29 cellular contexts compared by ENCODE assay signal in the genomic region with DNA sequence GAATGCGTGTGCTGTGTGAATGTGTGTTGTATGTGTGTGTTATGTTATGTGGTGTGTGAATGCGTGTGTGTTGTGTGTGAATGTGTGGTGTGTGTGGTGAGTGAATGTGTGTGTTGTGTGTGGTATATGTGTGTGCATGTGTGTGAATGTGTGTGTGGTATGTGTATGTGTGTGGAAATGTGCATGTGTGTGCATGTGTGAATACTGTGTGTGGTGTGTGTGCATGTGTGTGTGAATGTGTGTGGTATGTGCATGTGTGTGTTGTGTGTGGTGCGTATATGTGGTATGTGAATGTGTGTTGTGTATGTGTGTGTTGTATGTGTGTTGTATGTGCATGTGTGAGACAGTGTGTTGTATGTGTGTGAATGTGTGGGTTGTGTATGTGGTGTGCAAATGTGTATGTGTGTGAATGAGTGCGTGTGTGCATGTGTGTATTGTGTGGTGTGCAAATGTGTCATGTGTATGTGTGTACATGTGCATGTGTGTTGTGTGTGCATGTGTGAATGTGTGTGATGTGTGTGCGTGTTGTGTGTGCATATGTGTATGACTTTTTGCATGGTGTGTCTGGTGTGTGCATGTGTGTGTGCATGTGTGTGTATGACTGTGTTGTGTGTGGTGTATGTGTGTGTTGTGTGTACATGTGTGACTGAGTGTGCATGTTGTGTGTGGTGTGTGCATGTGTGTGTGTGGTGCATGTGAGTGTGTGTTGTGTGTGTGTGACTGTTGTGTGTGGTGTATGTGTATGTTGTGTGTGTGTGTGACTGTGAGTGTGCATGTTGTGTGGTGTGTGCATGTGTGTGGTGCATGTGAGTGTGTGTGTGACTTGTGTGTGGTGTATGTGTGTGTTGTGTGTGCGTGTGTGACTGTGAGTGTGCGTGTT.
"Had no signal": no experiment of that assay in that cellular context is flagged by ENCODE, and none has a peak within 500 bp of the region (broad histone marks: within the 10 kb centered on the region; RNA-seq: fewer than 3 reads in every experiment).

No MANE protein-coding gene starts in this region.

- FAIRE-seq: frontal cortex, islet of Langerhans had no signal

- H3K36me3 Mint-ChIP-seq: activated naive CD8-positive, alpha-beta T cell; brain; stimulated activated memory B cell treated with anti-CD40 and anti-IgM and Interleukin-4, amounts not matched to agents 10 μg/mL and 1 μg/mL and 100 μg/mL, for 72 hours had no signal

- H3K27me3 ChIP-seq: adrenal gland, ascending aorta, ovary, thyroid gland, upper lobe of right lung had no signal

- H3K9me3 Mint-ChIP-seq: effector memory CD8-positive, alpha-beta T cell; nephron; stimulated activated memory B cell treated with anti-CD40 and anti-IgM and Interleukin-4, amounts not matched to agents 10 μg/mL and 1 μg/mL and 100 μg/mL, for 72 hours; stimulated activated naive CD8-positive, alpha-beta T cell treated with anti-CD3 and anti-CD28 coated beads, Interleukin-15, amount 100 ng/mL, for 72 hours had no signal

- DNase-seq: activated CD4-positive, alpha-beta T cell treated with anti-CD3 and anti-CD28 coated beads for 4 hours; activated CD4-positive, alpha-beta T cell treated with anti-CD3 and anti-CD28 coated beads, Interleukin-2, amount 50 U/mL, for 4 hours; activated effector memory CD4-positive, alpha-beta T cell treated with Interleukin-2 at 50 U/mL for 16 hours; activated naive CD4-positive, alpha-beta T cell treated with Interleukin-2 at 50 U/mL for 16 hours; activated T-cell treated with anti-CD3 and anti-CD28 coated beads for 4 hours; adrenal gland; cortex of kidney; effector memory CD8-positive, alpha-beta T cell; esophagus squamous epithelium; left lung; lower lobe of right lung; mucosa of descending colon; ovary; stimulated activated CD4-positive, alpha-beta T cell treated with anti-CD3 and anti-CD28 coated beads, Interleukin-12 subunit alpha, Interleukin-12 subunit beta, amount 100 ng/mL, for 4 hours; stimulated activated CD4-positive, alpha-beta T cell treated with anti-CD3 and anti-CD28 coated beads, Interleukin-4, amount 100 ng/mL, for 1 hour; stimulated activated naive CD8-positive, alpha-beta T cell treated with anti-CD3 and anti-CD28 coated beads, Interleukin-15, amount 100 ng/mL, for 72 hours; substantia nigra; thyroid gland; upper lobe of right lung had no signal

- H3K36me3 ChIP-seq: adrenal gland, ascending aorta, esophagus squamous epithelium, left lung, lower lobe of right lung, ovary, thyroid gland, upper lobe of right lung had no signal

- H3K9me3 ChIP-seq: adrenal gland, ascending aorta, esophagus squamous epithelium, lower lobe of right lung, ovary, thyroid gland, upper lobe of right lung had no signal

- H3K4me3 ChIP-seq: adrenal gland, ascending aorta, esophagus squamous epithelium, left lung, lower lobe of right lung, mucosa of descending colon, ovary, skin epidermis, thyroid gland, upper lobe of right lung had no signal

- H3K4me3 Mint-ChIP-seq: activated naive CD8-positive, alpha-beta T cell; brain; effector memory CD8-positive, alpha-beta T cell; nephron; stimulated activated memory B cell treated with anti-CD40 and anti-IgM and Interleukin-4, amounts not matched to agents 10 μg/mL and 1 μg/mL and 100 μg/mL, for 72 hours; stimulated activated naive CD8-positive, alpha-beta T cell treated with anti-CD3 and anti-CD28 coated beads, Interleukin-15, amount 100 ng/mL, for 72 hours had no signal

- H3K27me3 Mint-ChIP-seq: activated naive CD8-positive, alpha-beta T cell; brain; effector memory CD8-positive, alpha-beta T cell; stimulated activated memory B cell treated with anti-CD40 and anti-IgM and Interleukin-4, amounts not matched to agents 10 μg/mL and 1 μg/mL and 100 μg/mL, for 72 hours; stimulated activated naive CD8-positive, alpha-beta T cell treated with anti-CD3 and anti-CD28 coated beads, Interleukin-15, amount 100 ng/mL, for 72 hours had no signal

- ATAC-seq: effector memory CD8-positive, alpha-beta T cell; left lung; lower lobe of right lung; mucosa of descending colon; sciatic nerve; stimulated activated memory B cell treated with anti-CD40 and anti-IgM and Interleukin-4, amounts not matched to agents 10 μg/mL and 1 μg/mL and 100 μg/mL, for 72 hours; stimulated activated naive CD8-positive, alpha-beta T cell treated with anti-CD3 and anti-CD28 coated beads, Interleukin-15, amount 100 ng/mL, for 72 hours; upper lobe of right lung had no signal

- H3K4me1 ChIP-seq: adrenal gland, ascending aorta, esophagus squamous epithelium, left lung, lower lobe of right lung, upper lobe of right lung had no signal

- H3K27ac ChIP-seq: adrenal gland, ascending aorta, esophagus squamous epithelium, left lung, lower lobe of right lung, ovary, skin epidermis, thyroid gland, upper lobe of right lung had no signal

- H3K4me1 Mint-ChIP-seq: stimulated activated memory B cell treated with anti-CD40 and anti-IgM and Interleukin-4, amounts not matched to agents 10 μg/mL and 1 μg/mL and 100 μg/mL, for 72 hours; stimulated activated naive CD8-positive, alpha-beta T cell treated with anti-CD3 and anti-CD28 coated beads, Interleukin-15, amount 100 ng/mL, for 72 hours had no signal

- H3K27ac Mint-ChIP-seq: activated naive CD8-positive, alpha-beta T cell; brain; effector memory CD8-positive, alpha-beta T cell; nephron; progenitor cell of endocrine pancreas; stimulated activated memory B cell treated with anti-CD40 and anti-IgM and Interleukin-4, amounts not matched to agents 10 μg/mL and 1 μg/mL and 100 μg/mL, for 72 hours; stimulated activated naive CD8-positive, alpha-beta T cell treated with anti-CD3 and anti-CD28 coated beads, Interleukin-15, amount 100 ng/mL, for 72 hours had no signal
